ENCODE assay signal across 9 cellular contexts in the genomic region with DNA sequence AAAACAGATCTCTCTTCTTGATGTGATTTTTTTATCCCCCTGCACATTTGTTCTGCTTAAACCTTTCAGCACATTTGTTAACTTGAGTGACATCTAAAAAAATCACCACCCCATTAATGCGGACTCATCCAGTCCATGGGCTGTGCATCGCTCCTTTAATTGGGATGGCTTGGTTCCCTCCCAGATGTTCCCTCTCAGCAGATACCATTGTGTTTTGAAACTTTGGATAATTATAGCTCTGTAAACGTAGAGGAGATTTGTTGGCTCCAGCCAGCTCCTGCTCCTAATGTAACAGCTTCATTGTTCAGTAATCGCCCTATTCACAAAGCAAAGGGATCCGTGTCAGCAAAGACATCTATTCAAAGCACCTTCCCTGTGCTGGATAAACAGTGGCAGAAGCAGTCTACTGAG.
DNase-seq lines count a peak whose midpoint lies in the region; ATAC-seq and TF ChIP-seq lines count a peak whose summit lies in the region.
"Had no signal": no experiment of that assay in that cellular context is flagged by ENCODE, and none has a peak within 500 bp of the region (broad histone marks: within the 10 kb centered on the region; RNA-seq: fewer than 3 reads in every experiment).

No MANE protein-coding gene starts in this region.

- peaks cover 24% of the 10 kb centered on the region for H3K4me1 ChIP-seq in psoas muscle

- intact Hi-C loops in psoas muscle (cut with DNase I) = no loop called here
- intact Hi-C loops in dorsolateral prefrontal cortex (cut with DNase I) = no loop called here

- H3K9me3 Mint-ChIP-seq in mesothelial cell of epicardium = no peaks in the 10 kb centered on the region

- peaks cover 15% of the 10 kb centered on the region for H3K4me1 Mint-ChIP-seq in mesothelial cell of epicardium

- no peaks in the 10 kb centered on the region for H3K36me3 ChIP-seq in psoas muscle (ENCODE audit: insufficient read depth in 1 of 2, low read depth in 1 of 2)

- H3K4me3 ChIP-seq in fibroblast of villous mesenchyme (ENCODE audit: low read depth, low read length) = no peak overlapping the region
- no peak overlapping the region for H3K4me3 ChIP-seq in psoas muscle
- peak overlapping the region in 4 of 59 donors; percentile 4 to 22 (median 12) for H3K4me3 ChIP-seq in dorsolateral prefrontal cortex

- DNase-seq in ELF-1 (ENCODE audit: low read depth, low spot score) (peak; percentile 33), NCI-H2171 treated with DMSO at 0.1 percent for 48 hours (lab: John Stamatoyannopoulos, UW) (peak; percentile 61), fibroblast of villous mesenchyme (ENCODE audit: low read depth) (peak; percentile 18), psoas muscle (no peak), dorsolateral prefrontal cortex (no peak), mesothelial cell of epicardium (ENCODE audit: low spot score in 2 of 2, unreplicated experiment in 2 of 2) (no peak)

- H3K27ac Mint-ChIP-seq in mesothelial cell of epicardium = no peak overlapping the region
- H3K27ac Mint-ChIP-seq: activated naive CD8-positive, alpha-beta T cell had no signal

- no peaks in the 10 kb centered on the region for H3K27me3 ChIP-seq in psoas muscle (ENCODE audit: insufficient read depth in 3 of 3, low read length in 2 of 3)
- no peaks in the 10 kb centered on the region for H3K27me3 ChIP-seq in dorsolateral prefrontal cortex

- no peak overlapping the region for H3K4me3 Mint-ChIP-seq in mesothelial cell of epicardium
- H3K4me3 Mint-ChIP-seq: activated naive CD8-positive, alpha-beta T cell had no signal

- 13 to 17% (median 14%) methylated on average over 5 of the region's 5 CpGs for WGBS in psoas muscle, 3 donors

- H3K9me3 ChIP-seq in psoas muscle = no peaks in the 10 kb centered on the region

- TF ChIP-seq CTCF in fibroblast of villous mesenchyme (IDR thresholded peaks at IDR 0.05; ENCODE audit: insufficient read depth, low read depth, low read length) (no peak), psoas muscle (IDR thresholded peaks at IDR 0.05) (no peak), dorsolateral prefrontal cortex (IDR thresholded peaks at IDR 0.05 in 54 of 56, conservative IDR thresholded peaks at IDR 0.05 in 2 of 56; ENCODE audit: low read depth in 1 of 56, partially characterized antibody in 56 of 56) (no peak), mesothelial cell of epicardium (IDR thresholded peaks at IDR 0.05; ENCODE audit: unreplicated experiment) (no peak)

- H3K27ac ChIP-seq in psoas muscle (peak overlapping the region; percentile 46), dorsolateral prefrontal cortex (peak overlapping the region in 2 of 59 donors; percentile 8)

- ATAC-seq in psoas muscle (peak; percentile 73 to 96 (median 93)), HG02798 (IDR thresholded peaks at IDR 0.05; ENCODE audit: poor library complexity, unreplicated experiment) (no peak), GM19351 (IDR thresholded peaks at IDR 0.05; ENCODE audit: unreplicated experiment) (no peak)

- peaks cover 12% of the 10 kb centered on the region for H3K27me3 Mint-ChIP-seq in mesothelial cell of epicardium (ENCODE audit: low read depth)
- H3K27me3 Mint-ChIP-seq: activated naive CD8-positive, alpha-beta T cell had no signal

- no peaks in the 10 kb centered on the region for H3K36me3 Mint-ChIP-seq in mesothelial cell of epicardium
- H3K36me3 Mint-ChIP-seq: activated naive CD8-positive, alpha-beta T cell had no signal

Comparison
In these comparisons a context has a peak if more than half of its experiments do, and no peak if none do; other contexts are left out.
1. DNase-seq: peak in ELF-1 (single experiment), NCI-H2171 treated with DMSO at 0.1 percent for 48 hours (single experiment) and fibroblast of villous mesenchyme (single experiment); none in psoas muscle (0 of 2), dorsolateral prefrontal cortex (0 of 10) and mesothelial cell of epicardium (0 of 2).
2. ATAC-seq: peak in psoas muscle (4 of 4); none in HG02798 (single experiment) and GM19351 (single experiment).